In genomic region chr3:51673181-51673801, GRCh38 we compare ENCODE assay signal across 1 cellular context.
A peak's percentile ranks its signal among the peaks of the same experiment; 100 is the strongest.
TF ChIP-seq lines count a peak whose summit lies in the region.

No MANE protein-coding gene starts in this region.

TF ChIP-seq in HepG2, 621 proteins besides CTCF, POLR2A, EP300 and RAD21:
- no peak for TF ChIP-seq RXRA (CRISPR knock-in tag; IDR thresholded peaks at IDR 0.05)
- TF ChIP-seq PAX8 (CRISPR knock-in tag; IDR thresholded peaks at IDR 0.05; ENCODE audit: borderline replicate concordance) = no peak
- TF ChIP-seq NONO (IDR thresholded peaks at IDR 0.05) = no peak
- no peak for TF ChIP-seq NONO (CRISPR knock-in tag; conservative IDR thresholded peaks at IDR 0.05)
- TF ChIP-seq SMAD3 (CRISPR knock-in tag; IDR thresholded peaks at IDR 0.05) = no peak
- peak; percentile 73 for TF ChIP-seq HNF4A (CRISPR knock-in tag; IDR thresholded peaks at IDR 0.05)
- no peak for TF ChIP-seq CCDC6 (CRISPR knock-in tag; IDR thresholded peaks at IDR 0.05)
- no peak for TF ChIP-seq FOXM1 (CRISPR knock-in tag; IDR thresholded peaks at IDR 0.05)
- no peak for TF ChIP-seq NFRKB (IDR thresholded peaks at IDR 0.05)
- peak; percentile 48; the same call in 1 of the 2 replicates for TF ChIP-seq HNF4G (IDR thresholded peaks at IDR 0.05; ENCODE audit: borderline replicate concordance, low read depth, low read length)
- no peak for TF ChIP-seq HNF4G (CRISPR knock-in tag; IDR thresholded peaks at IDR 0.05; ENCODE audit: borderline replicate concordance, low read depth)
- 0 out of 2 replicates have a peak, but pooled peaks have one; percentile 35 for TF ChIP-seq ZNF142 (CRISPR knock-in tag; IDR thresholded peaks at IDR 0.05)
- TF ChIP-seq SMAD9 (CRISPR knock-in tag; IDR thresholded peaks at IDR 0.05) = no peak
- peak; percentile 35; the same call in 1 of the 2 replicates for TF ChIP-seq ZFY (CRISPR knock-in tag; IDR thresholded peaks at IDR 0.05)
- TF ChIP-seq PAXIP1 (CRISPR knock-in tag; conservative IDR thresholded peaks at IDR 0.05) = 0 out of 2 replicates have a peak, but pooled peaks have one; percentile 21
- 0 out of 2 replicates have a peak, but pooled peaks have one; percentile 64 for TF ChIP-seq ZNF740 (CRISPR knock-in tag; IDR thresholded peaks at IDR 0.05)
- peak; percentile 35; the same call in 1 of the 2 replicates for TF ChIP-seq ZFX (CRISPR knock-in tag; IDR thresholded peaks at IDR 0.05; ENCODE audit: low read depth)
TF ChIP-seq in HepG2: peak in this region for 7.
